Comparison of ENCODE assay signal across 10 cellular contexts in the genomic region with DNA sequence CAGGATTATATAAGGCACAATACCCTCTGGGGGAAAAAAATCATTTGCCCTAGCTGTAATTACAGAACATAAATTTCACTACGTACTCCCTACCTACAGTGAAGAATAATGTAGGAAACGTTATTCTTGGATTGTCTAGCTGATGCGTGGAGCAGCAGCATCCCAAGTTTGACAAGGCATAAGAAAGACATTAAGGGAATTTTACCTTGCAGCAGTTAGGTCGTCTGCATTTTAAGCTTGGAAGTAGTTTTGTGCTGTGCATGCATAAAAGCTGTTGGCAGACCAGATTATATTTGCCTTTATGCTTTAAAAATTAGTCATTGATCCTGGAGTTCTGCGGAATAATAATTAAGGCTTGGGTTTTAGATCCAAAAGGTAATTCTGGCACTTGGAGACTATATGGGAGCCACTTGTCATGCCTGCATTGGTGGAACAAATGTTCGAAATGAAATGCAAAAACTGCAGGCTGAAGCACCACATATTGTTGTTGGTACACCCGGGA. TPM values are rescaled to one million over a fixed set of nuclear protein-coding genes. Genes with fewer than 3 reads are reported as not detected.
DNase-seq lines count a peak whose midpoint lies in the region; ATAC-seq and TF ChIP-seq lines count a peak whose summit lies in the region.
"Had no signal": no experiment of that assay in that cellular context is flagged by ENCODE, and none has a peak within 500 bp of the region (broad histone marks: within the 10 kb centered on the region; RNA-seq: fewer than 3 reads in every experiment).

No MANE protein-coding gene starts in this region.

- no peak for TF ChIP-seq CTCF in Caco-2 (IDR thresholded peaks at IDR 0.05; ENCODE audit: insufficient read depth in 1 of 2, low read depth in 1 of 2, low read length in 1 of 2, severe bottlenecking in 1 of 2, unreplicated experiment in 1 of 2)
- no peak for TF ChIP-seq CTCF in endothelial cell (IDR thresholded peaks at IDR 0.05; ENCODE audit: unreplicated experiment)
- no peak for TF ChIP-seq CTCF in osteoblast (IDR thresholded peaks at IDR 0.05; ENCODE audit: extremely low read depth, low read depth, low read length)

- H3K27me3 ChIP-seq in Caco-2 (replicated peaks; ENCODE audit: control insufficient read depth, insufficient read depth, low read length): no peaks in the 10 kb centered on the region
- H3K27me3 ChIP-seq in NT2/D1 (ENCODE audit: insufficient read depth, insufficient read length): no peaks in the 10 kb centered on the region
- H3K27me3 ChIP-seq in osteoblast (ENCODE audit: insufficient read depth, low read length): no peaks in the 10 kb centered on the region

- POLR2A ChIA-PET in Caco-2 (lab: Charles Lee): no interaction called here

- ATAC-seq in GM21737 (IDR thresholded peaks at IDR 0.05; ENCODE audit: unreplicated experiment) (no peak), GM19023 (IDR thresholded peaks at IDR 0.05; ENCODE audit: unreplicated experiment) (no peak), GM18858 (IDR thresholded peaks at IDR 0.05; ENCODE audit: unreplicated experiment) (no peak)

- H3K4me1 Mint-ChIP-seq in Caco-2 (ENCODE audit: low read depth, unreplicated experiment): peaks cover 17% of the 10 kb centered on the region
- peaks cover 43% of the 10 kb centered on the region for H3K4me1 Mint-ChIP-seq in endothelial cell (ENCODE audit: unreplicated experiment)

- BruUV-seq in Caco-2 (replicated peaks; lab: Mats Ljungman, UMichigan): no TSS peak

- peaks cover 46% of the 10 kb centered on the region for H3K79me2 ChIP-seq in osteoblast (ENCODE audit: insufficient read depth, low read length)

- H3K27ac Mint-ChIP-seq in Caco-2 (ENCODE audit: unreplicated experiment): peak overlapping the region; percentile 95
- H3K27ac Mint-ChIP-seq in endothelial cell (ENCODE audit: unreplicated experiment): no peak overlapping the region

- intact Hi-C loops in Caco-2 (cut with micrococcal nuclease; ENCODE audit: unreplicated experiment): no loop called here

- H3K4me3 Mint-ChIP-seq in Caco-2 (ENCODE audit: unreplicated experiment) (peak overlapping the region; percentile 80), endothelial cell (ENCODE audit: unreplicated experiment) (peak overlapping the region; percentile 100)

- H3K36me3 Mint-ChIP-seq in Caco-2 (ENCODE audit: insufficient read depth, unreplicated experiment): peaks cover 77% of the 10 kb centered on the region
- H3K36me3 Mint-ChIP-seq in endothelial cell (ENCODE audit: low read depth, unreplicated experiment): peaks cover 60% of the 10 kb centered on the region

- peaks cover 69% of the 10 kb centered on the region for H4K20me1 ChIP-seq in osteoblast (ENCODE audit: insufficient read depth, low read length)

- H3K9me3 Mint-ChIP-seq in Caco-2 (ENCODE audit: unreplicated experiment) (no peaks in the 10 kb centered on the region), endothelial cell (ENCODE audit: unreplicated experiment) (no peaks in the 10 kb centered on the region)

- peaks cover 15% of the 10 kb centered on the region for H3K36me3 ChIP-seq in Caco-2 (ENCODE audit: control insufficient read depth, insufficient read depth, low read length)
- H3K36me3 ChIP-seq in NT2/D1 (ENCODE audit: insufficient read depth, insufficient read length, low read length): peaks cover 67% of the 10 kb centered on the region
- peaks cover 65% of the 10 kb centered on the region for H3K36me3 ChIP-seq in osteoblast (ENCODE audit: insufficient read depth, low read length)

- DNase-seq in Caco-2: no peak
- no peak for DNase-seq in NT2/D1 (ENCODE audit: low read depth, low spot score)
- DNase-seq in endothelial cell (ENCODE audit: low spot score): no peak
- no peak for DNase-seq in osteoblast (ENCODE audit: insufficient read length, low spot score, missing footprints)
- DNase-seq in iPS-NIHi7 (ENCODE audit: extremely low spot score): no peak

- CTCF ChIA-PET in Caco-2 (lab: Charles Lee): no interaction called here

- peak overlapping the region; percentile 100 for H3K9ac ChIP-seq in NT2/D1 (ENCODE audit: insufficient read length, low read depth)

- H3K27ac ChIP-seq in osteoblast (ENCODE audit: low read depth, low read length): peak overlapping the region; percentile 100

- no peak overlapping the region for H2AFZ ChIP-seq in osteoblast (ENCODE audit: low read length)

- H3K4me2 ChIP-seq in osteoblast (ENCODE audit: insufficient read depth, low read length): peak overlapping the region; percentile 73

- no peaks in the 10 kb centered on the region for H3K27me3 Mint-ChIP-seq in Caco-2 (ENCODE audit: insufficient read depth, unreplicated experiment)
- peaks cover 15% of the 10 kb centered on the region for H3K27me3 Mint-ChIP-seq in endothelial cell (ENCODE audit: unreplicated experiment)

- H3K4me3 ChIP-seq in Caco-2 (ENCODE audit: low read depth, low read length): peak overlapping the region; percentile 88
- peak overlapping the region; percentile 99 for H3K4me3 ChIP-seq in NT2/D1 (ENCODE audit: insufficient read length, low read depth)
- peak overlapping the region; percentile 100 for H3K4me3 ChIP-seq in osteoblast (ENCODE audit: insufficient read depth, low read length)

- H3K9me3 ChIP-seq in Caco-2 (no peaks in the 10 kb centered on the region), NT2/D1 (ENCODE audit: insufficient read depth, low read length) (no peaks in the 10 kb centered on the region), osteoblast (ENCODE audit: low read depth, low read length) (no peaks in the 10 kb centered on the region)

- H3K4me1 ChIP-seq in Caco-2 (peaks cover 13% of the 10 kb centered on the region; the same call in 1 of the 2 replicates), NT2/D1 (ENCODE audit: insufficient read depth, insufficient read length) (no peaks in the 10 kb centered on the region), osteoblast (ENCODE audit: insufficient read depth, low read length) (peaks cover 33% of the 10 kb centered on the region)

RNA-seq across cellular contexts. Expression of a gene that starts 2.2 kb away (rescaled TPM):
- total RNA-seq in Caco-2 (2022) (346 and 359 TPM in 2 replicates), endothelial cell (ENCODE audit: unreplicated experiment) (260 TPM), osteoblast (438 and 442 TPM in 2 replicates)

RNA-seq across cellular contexts. Expression of a gene that starts 20.7 kb away (rescaled TPM):
- total RNA-seq in Caco-2 (2022) (52.6 and 62.2 TPM in 2 replicates), endothelial cell (ENCODE audit: unreplicated experiment) (30.2 TPM), osteoblast (16.5 and 18.1 TPM in 2 replicates)

RNA-seq across cellular contexts. Expression of a gene that starts 56.9 kb away (rescaled TPM):
- total RNA-seq in Caco-2 (2022) (not detected in 2 replicates), endothelial cell (ENCODE audit: unreplicated experiment) (not detected), osteoblast (under 0.01 TPM in 2 replicates)
- total RNA-seq: myocyte, RPMI7951 had no signal
